ENCODE assay signal across 1 cellular context in genomic region chr1:185864331-185864730, GRCh38.
TF ChIP-seq lines count a peak whose summit lies in the region.

No MANE protein-coding gene starts in this region.

TF ChIP-seq in IMR-90, 13 proteins besides CTCF, POLR2A, EP300 and RAD21 (continued from another document):
- no peak for TF ChIP-seq USF2 (IDR thresholded peaks at IDR 0.05; ENCODE audit: low read depth, low read length)
- no peak for TF ChIP-seq MAZ (IDR thresholded peaks at IDR 0.05; ENCODE audit: borderline replicate concordance, low read depth, low read length)
- TF ChIP-seq ELK1 (IDR thresholded peaks at IDR 0.05; ENCODE audit: borderline replicate concordance, low read depth, low read length) = no peak
- TF ChIP-seq MXI1 (IDR thresholded peaks at IDR 0.05; ENCODE audit: borderline replicate concordance, low read depth, low read length) = no peak
- no peak for TF ChIP-seq CHD1 (IDR thresholded peaks at IDR 0.05; ENCODE audit: low read depth, low read length)
- TF ChIP-seq SMC3 (IDR thresholded peaks at IDR 0.05; ENCODE audit: low read depth, low read length) = no peak
- TF ChIP-seq CEBPB (IDR thresholded peaks at IDR 0.05; ENCODE audit: low read depth, low read length) = no peak
